ENCODE assay signal across 8 cellular contexts in genomic region chr11:67420646-67421420, GRCh38. TPM values are rescaled to one million over a fixed set of nuclear protein-coding genes. Genes with fewer than 3 reads are reported as not detected.
DNase-seq lines count a peak whose midpoint lies in the region; ATAC-seq and TF ChIP-seq lines count a peak whose summit lies in the region.

No MANE protein-coding gene starts in this region.

- H2AFZ ChIP-seq in DND-41 (ENCODE audit: low read depth, low read length) = peak overlapping the region; percentile 66; the same call in 1 of the 2 replicates
- H2AFZ ChIP-seq in Loucy (ENCODE audit: low read length) = no peak overlapping the region
- H2AFZ ChIP-seq in neural cell (ENCODE audit: low read depth, low read length) = no peak overlapping the region

- DNase-seq in DND-41 (peak; percentile 98), GOT3 (lab: John Stamatoyannopoulos, UW) (peak; percentile 65), RWPE1 (ENCODE audit: low spot score) (peak; percentile 95), fibroblast of pulmonary artery (ENCODE audit: low read depth) (peak; percentile 89)
- peak; percentile 98 for DNase-seq in activated T-helper 9 cell treated with anti-CD3 and anti-CD28 coated beads, Interleukin-2, amount 50 U/mL, for 16 hours (ENCODE audit: low read depth)

- POLR2A ChIA-PET in RWPE1 (lab: Yijun Ruan, JAX; ENCODE audit: low non-redundant PET) = no interaction called here

- peaks cover 44% of the 10 kb centered on the region for H3K4me1 Mint-ChIP-seq in stimulated activated naive CD8-positive, alpha-beta T cell treated with anti-CD3 and anti-CD28 coated beads, Interleukin-15, Interleukin-2, amounts not matched to agents 100 ng/mL and 50 ng/mL, for 24 hours (ENCODE audit: low read depth)

- no peak for TF ChIP-seq EP300 in neural cell (conservative IDR thresholded peaks at IDR 0.05; ENCODE audit: poor library complexity, severe bottlenecking)

- no peaks in the 10 kb centered on the region for H3K9me3 Mint-ChIP-seq in stimulated activated naive CD8-positive, alpha-beta T cell treated with anti-CD3 and anti-CD28 coated beads, Interleukin-15, Interleukin-2, amounts not matched to agents 100 ng/mL and 50 ng/mL, for 24 hours

- CTCF ChIA-PET in RWPE1 (lab: Yijun Ruan, JAX) = interaction anchor here (1.7 kb wide), 1 partner anchor 38 kb away, joined by 5 read pairs; no protein-coding TSS in a partner anchor

- no peaks in the 10 kb centered on the region for H3K36me3 Mint-ChIP-seq in stimulated activated naive CD8-positive, alpha-beta T cell treated with anti-CD3 and anti-CD28 coated beads, Interleukin-15, Interleukin-2, amounts not matched to agents 100 ng/mL and 50 ng/mL, for 24 hours (ENCODE audit: low read depth)

- peak overlapping the region; percentile 92 for H3K27ac Mint-ChIP-seq in stimulated activated naive CD8-positive, alpha-beta T cell treated with anti-CD3 and anti-CD28 coated beads, Interleukin-15, Interleukin-2, amounts not matched to agents 100 ng/mL and 50 ng/mL, for 24 hours

- H4K20me1 ChIP-seq in DND-41 (ENCODE audit: insufficient read depth, low read length) (no peaks in the 10 kb centered on the region), Loucy (ENCODE audit: insufficient read depth, low read length, poor library complexity, severe bottlenecking) (no peaks in the 10 kb centered on the region), neural cell (ENCODE audit: insufficient read depth) (no peaks in the 10 kb centered on the region)

- H3K4me3 Mint-ChIP-seq in stimulated activated naive CD8-positive, alpha-beta T cell treated with anti-CD3 and anti-CD28 coated beads, Interleukin-15, Interleukin-2, amounts not matched to agents 100 ng/mL and 50 ng/mL, for 24 hours = peak overlapping the region; percentile 83

- H3K79me2 ChIP-seq in DND-41 (ENCODE audit: insufficient read depth, low read length) (peaks cover 36% of the 10 kb centered on the region), Loucy (ENCODE audit: insufficient read depth, low read length) (peaks cover 23% of the 10 kb centered on the region; the same call in 1 of the 2 replicates), neural cell (replicated peaks; ENCODE audit: insufficient read depth, low read length) (no peaks in the 10 kb centered on the region)

- TF ChIP-seq RAD21 in neural cell (conservative IDR thresholded peaks at IDR 0.05) = peak; percentile 24

- H3K4me1 ChIP-seq in DND-41 (ENCODE audit: insufficient read depth, low read length) (peaks cover 53% of the 10 kb centered on the region), Loucy (ENCODE audit: insufficient read depth, low read length, poor library complexity, severe bottlenecking) (peaks cover 48% of the 10 kb centered on the region)

- H3K27ac ChIP-seq in DND-41 (ENCODE audit: low read length) (peak overlapping the region; percentile 93), RWPE1 (peak overlapping the region; percentile 83), neural cell (ENCODE audit: low read length) (no peak overlapping the region)

- H3K4me2 ChIP-seq in DND-41 (ENCODE audit: insufficient read depth, low read length) (peak overlapping the region; percentile 95), Loucy (ENCODE audit: low read depth, low read length, poor library complexity, severe bottlenecking) (peak overlapping the region; percentile 75), neural cell (ENCODE audit: low read length) (no peak overlapping the region)

- peak overlapping the region; percentile 91 for H3K9ac ChIP-seq in DND-41 (ENCODE audit: low read depth, low read length)
- peak overlapping the region; percentile 72 for H3K9ac ChIP-seq in Loucy (ENCODE audit: low read depth, low read length, poor library complexity, severe bottlenecking)
- peak overlapping the region; percentile 44 for H3K9ac ChIP-seq in neural cell (ENCODE audit: low read length)

- H3K9me2 ChIP-seq in Loucy (replicated peaks; ENCODE audit: low read depth, low read length) (no peaks in the 10 kb centered on the region), neural cell (ENCODE audit: insufficient read depth, low read length) (no peaks in the 10 kb centered on the region)

- H3K4me3 ChIP-seq in DND-41 (ENCODE audit: low read depth in 1 of 2, low read length in 2 of 2) = peak overlapping the region; percentile 32 to 66; a peak in 3 of 4 replicates
- H3K4me3 ChIP-seq in Loucy (ENCODE audit: low read length, poor library complexity, severe bottlenecking) = peak overlapping the region; percentile 74
- H3K4me3 ChIP-seq in fibroblast of pulmonary artery (replicated peaks; ENCODE audit: low read depth, low read length) = peak overlapping the region; percentile 37
- peak overlapping the region; percentile 57 for H3K4me3 ChIP-seq in neural cell (ENCODE audit: low read length)

- ATAC-seq in DND-41 (ENCODE audit: insufficient read depth, low read depth) = peak; percentile 78

- H3K27me3 ChIP-seq in DND-41 (ENCODE audit: insufficient read depth, low read length, poor library complexity) (no peaks in the 10 kb centered on the region), Loucy (ENCODE audit: insufficient read depth, low read length, poor library complexity, severe bottlenecking) (no peaks in the 10 kb centered on the region), neural cell (ENCODE audit: insufficient read depth, low read depth, low read length) (peaks cover 11% of the 10 kb centered on the region)

- peaks cover 4% of the 10 kb centered on the region; the same call in 1 of the 2 replicates for H3F3A ChIP-seq in Loucy (ENCODE audit: low read depth)
- H3F3A ChIP-seq in neural cell (ENCODE audit: insufficient read depth, low read length, poor library complexity, severe bottlenecking) = no peaks in the 10 kb centered on the region

- TF ChIP-seq CTCF in DND-41 (IDR thresholded peaks at IDR 0.05; ENCODE audit: borderline replicate concordance, extremely low read depth, low read length, poor library complexity, severe bottlenecking) (peak; percentile 5), Loucy (conservative IDR thresholded peaks at IDR 0.05; ENCODE audit: low read length) (no peak), RWPE1 (conservative IDR thresholded peaks at IDR 0.05; ENCODE audit: low read depth) (no peak), fibroblast of pulmonary artery (IDR thresholded peaks at IDR 0.05; ENCODE audit: low read length, missing control alignments) (no peak), neural cell (IDR thresholded peaks at IDR 0.05; ENCODE audit: poor library complexity, severe bottlenecking) (no peak)

- H3K36me3 ChIP-seq in DND-41 (ENCODE audit: insufficient read depth, low read length) (peaks cover 6% of the 10 kb centered on the region; the same call in 1 of the 2 replicates), Loucy (ENCODE audit: insufficient read depth, low read length) (no peaks in the 10 kb centered on the region), neural cell (ENCODE audit: insufficient read depth, low read length) (no peaks in the 10 kb centered on the region)

- no peaks in the 10 kb centered on the region for H3K27me3 Mint-ChIP-seq in stimulated activated naive CD8-positive, alpha-beta T cell treated with anti-CD3 and anti-CD28 coated beads, Interleukin-15, Interleukin-2, amounts not matched to agents 100 ng/mL and 50 ng/mL, for 24 hours

- H3K9me3 ChIP-seq in DND-41 (ENCODE audit: insufficient read depth, low read length, severe bottlenecking) (no peaks in the 10 kb centered on the region), Loucy (ENCODE audit: insufficient read depth, low read depth, low read length) (no peaks in the 10 kb centered on the region), neural cell (ENCODE audit: low read length) (no peaks in the 10 kb centered on the region)

TF ChIP-seq in neural cell, 6 proteins besides CTCF, POLR2A, EP300 and RAD21:
- TF ChIP-seq EZH2 (IDR thresholded peaks at IDR 0.05; ENCODE audit: borderline replicate concordance, insufficient read depth, low read length, poor library complexity, severe bottlenecking) (no peak), MXI1 (conservative IDR thresholded peaks at IDR 0.05; ENCODE audit: poor library complexity, severe bottlenecking) (peak; percentile 96), REST (IDR thresholded peaks at IDR 0.05; ENCODE audit: borderline replicate concordance) (no peak), SMC3 (conservative IDR thresholded peaks at IDR 0.05; ENCODE audit: poor library complexity) (peak; percentile 41), POLR2AphosphoS5 (IDR thresholded peaks at IDR 0.05) (peak; percentile 56), TAF1 (IDR thresholded peaks at IDR 0.05; ENCODE audit: low read depth) (no peak)

RNA-seq across cellular contexts. Expression of gene CARNS1, which starts 5.4 kb away (rescaled TPM):
- polyA plus RNA-seq in neural cell = not detected in 2 replicates
- polyA minus RNA-seq in neural cell = not detected in 2 replicates

RNA-seq across cellular contexts. Expression of gene RPS6KB2, which starts 7.5 kb away (rescaled TPM):
- 92.8 and 95.0 TPM in 2 replicates for polyA plus RNA-seq in neural cell
- 24.8 and 30.4 TPM in 2 replicates for polyA minus RNA-seq in neural cell

RNA-seq across cellular contexts. Expression of gene PTPRCAP, which starts 16.6 kb away (rescaled TPM):
- 1.7 and 3.4 TPM in 2 replicates for polyA plus RNA-seq in neural cell
- polyA minus RNA-seq in neural cell = 0.49 and 0.69 TPM in 2 replicates

RNA-seq across cellular contexts. Expression of gene TBC1D10C, which starts 16.9 kb away (rescaled TPM):
- not detected in 2 replicates for polyA plus RNA-seq in neural cell
- polyA minus RNA-seq in neural cell = not detected in 2 replicates

RNA-seq across cellular contexts. Expression of gene PPP1CA, which starts 19.2 kb away (rescaled TPM):
- polyA plus RNA-seq in neural cell = 102 and 106 TPM in 2 replicates
- 77.7 and 83.8 TPM in 2 replicates for polyA minus RNA-seq in neural cell
